13 cellular contexts compared by ENCODE assay signal in genomic region chr16:72743011-72743761, GRCh38.
DNase-seq lines count a peak whose midpoint lies in the region; ATAC-seq and TF ChIP-seq lines count a peak whose summit lies in the region.
"Had no signal": no experiment of that assay in that cellular context is flagged by ENCODE, and none has a peak within 500 bp of the region (broad histone marks: within the 10 kb centered on the region; RNA-seq: fewer than 3 reads in every experiment).

No MANE protein-coding gene starts in this region.

- H3K9ac ChIP-seq in OCI-LY3 (ENCODE audit: low read length), result no peak overlapping the region

- no peaks in the 10 kb centered on the region for H3K27me3 ChIP-seq in OCI-LY3 (ENCODE audit: low read depth, low read length)
- H3K27me3 ChIP-seq in foreskin keratinocyte, result no peaks in the 10 kb centered on the region
- H3K27me3 ChIP-seq: heart right ventricle, vagina had no signal

- H3K4me3 ChIP-seq in OCI-LY3 (ENCODE audit: low read length), result no peak overlapping the region
- H3K4me3 ChIP-seq: heart right ventricle, vagina had no signal

- TF ChIP-seq CTCF in OCI-LY3 (IDR thresholded peaks at IDR 0.05; ENCODE audit: low read depth, low read length) (no peak), foreskin keratinocyte (conservative IDR thresholded peaks at IDR 0.05) (no peak)

- H3K36me3 ChIP-seq in OCI-LY3 (replicated peaks; ENCODE audit: low read depth, low read length), result no peaks in the 10 kb centered on the region
- H3K36me3 ChIP-seq: heart right ventricle, vagina had no signal

- H3K27ac ChIP-seq in OCI-LY3 (ENCODE audit: low read length) (no peak overlapping the region), foreskin keratinocyte (no peak overlapping the region)
- H3K27ac ChIP-seq: heart right ventricle, vagina had no signal

- no peaks in the 10 kb centered on the region for H3K9me3 ChIP-seq in OCI-LY3 (ENCODE audit: insufficient read depth, low read length)
- H3K9me3 ChIP-seq: heart right ventricle, vagina had no signal

- no peaks in the 10 kb centered on the region for H4K20me1 ChIP-seq in OCI-LY3 (ENCODE audit: insufficient read depth, low read length)

- H3K4me1 ChIP-seq in OCI-LY3 (ENCODE audit: low read length), result peaks cover 15% of the 10 kb centered on the region
- H3K4me1 ChIP-seq in foreskin keratinocyte, result peaks cover 4% of the 10 kb centered on the region
- H3K4me1 ChIP-seq: vagina had no signal

- 0 out of 2 replicates have a peak overlapping the region, but pooled peaks have one; percentile 1 for H3K4me2 ChIP-seq in OCI-LY3 (ENCODE audit: low read length)

- no peak overlapping the region for H2AFZ ChIP-seq in OCI-LY3 (ENCODE audit: low read depth, low read length)

- no peaks in the 10 kb centered on the region for H3K79me2 ChIP-seq in OCI-LY3 (ENCODE audit: low read length)

- ATAC-seq in GM18520 (IDR thresholded peaks at IDR 0.05; ENCODE audit: unreplicated experiment), result peak; percentile 86
- ATAC-seq in GM21528 (IDR thresholded peaks at IDR 0.05; ENCODE audit: low FRiP score, unreplicated experiment), result peak; percentile 55
- peak; percentile 85 for ATAC-seq in HG03045 (IDR thresholded peaks at IDR 0.05; ENCODE audit: unreplicated experiment)
- no peak for ATAC-seq in foreskin keratinocyte
- ATAC-seq: heart right ventricle had no signal

- DNase-seq in NCI-H1417 (lab: John Stamatoyannopoulos, UW) (no peak), NCI-H82 (lab: John Stamatoyannopoulos, UW) (no peak), foreskin keratinocyte (no peak)
- no peak for DNase-seq in stimulated activated CD4-positive, alpha-beta T cell treated with anti-CD3 and anti-CD28 coated beads, Interleukin-15, amount 100 ng/mL, for 24 hours
- DNase-seq: effector CD8-positive, alpha-beta T cell; heart right ventricle; NCI-H2107; T-helper 9 cell had no signal
